Comparison of ENCODE assay signal across 17 cellular contexts in the genomic region with DNA sequence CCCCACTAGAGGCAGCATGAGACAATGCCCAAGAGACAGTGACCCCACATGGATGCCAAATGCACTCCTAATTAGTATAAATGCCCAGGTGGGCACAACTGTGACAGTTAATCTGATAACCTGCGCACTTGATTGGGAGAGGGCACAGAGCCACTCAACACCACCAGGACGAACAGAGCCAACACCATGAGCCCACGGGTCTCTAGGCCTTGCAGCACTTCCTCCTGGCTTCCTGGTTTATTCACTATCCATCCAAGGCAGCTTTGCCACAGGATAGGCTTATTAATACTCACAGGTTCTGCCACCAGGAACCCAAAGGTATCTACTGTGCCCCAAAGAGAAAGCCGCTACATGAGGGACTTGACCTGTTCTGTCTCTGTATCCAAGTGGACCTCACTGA. TPM values are rescaled to one million over a fixed set of nuclear protein-coding genes. Genes with fewer than 3 reads are reported as not detected.
A peak's percentile ranks its signal among the peaks of the same experiment; 100 is the strongest.
DNase-seq lines count a peak whose midpoint lies in the region; ATAC-seq and TF ChIP-seq lines count a peak whose summit lies in the region.
"Had no signal": no experiment of that assay in that cellular context is flagged by ENCODE, and none has a peak within 500 bp of the region (broad histone marks: within the 10 kb centered on the region; RNA-seq: fewer than 3 reads in every experiment).

No MANE protein-coding gene starts in this region.

- TF ChIP-seq CTCF in heart right ventricle (IDR thresholded peaks at IDR 0.05) (no peak), esophagus muscularis mucosa (IDR thresholded peaks at IDR 0.05) (no peak), neural crest cell (conservative IDR thresholded peaks at IDR 0.05) (no peak), natural killer cell (IDR thresholded peaks at IDR 0.05) (no peak)

- intact Hi-C loops in heart right ventricle (cut with DNase I), result loop anchor here in 1 of 10 donors (2.0 kb wide), 1 partner anchor 84 kb away; no protein-coding TSS in a partner anchor
- intact Hi-C loops in left ventricle myocardium superior (cut with micrococcal nuclease), result loop anchor here (5.0 kb wide), 1 partner anchor 84 kb away; no protein-coding TSS in a partner anchor
- intact Hi-C loops in esophagus muscularis mucosa (cut with DNase I), result no loop called here
- intact Hi-C loops in sciatic nerve (cut with DNase I), result no loop called here
- intact Hi-C loops in natural killer cell (cut with micrococcal nuclease), result no loop called here

- H3K4me3 ChIP-seq in heart right ventricle (no peak overlapping the region), esophagus muscularis mucosa (no peak overlapping the region)
- H3K4me3 ChIP-seq: K562, smooth muscle cell had no signal

- H3K27ac ChIP-seq in heart right ventricle (peak overlapping the region; percentile 29 to 87 (median 80)), esophagus muscularis mucosa (replicated peaks in 1 of 4) (peak overlapping the region; percentile 79 to 82 (median 80))

- H3K4me3 Mint-ChIP-seq in neural crest cell, result peak overlapping the region; percentile 80
- H3K4me3 Mint-ChIP-seq in natural killer cell, result no peak overlapping the region
- H3K4me3 Mint-ChIP-seq: activated T-cell treated with anti-CD3 and anti-CD28 coated beads, Interleukin-2, amount 50 U/mL, for 4 hours; dendritic cell treated with granulocyte-macrophage colony-stimulating factor and Interleukin-4, amounts not matched to agents 40 ng/mL and 50 ng/mL, for 4 days; HFFc6 had no signal

- H3K27ac Mint-ChIP-seq in neural crest cell (ENCODE audit: unreplicated experiment), result peak overlapping the region; percentile 92
- H3K27ac Mint-ChIP-seq in natural killer cell, result no peak overlapping the region
- H3K27ac Mint-ChIP-seq: dendritic cell treated with granulocyte-macrophage colony-stimulating factor and Interleukin-4, amounts not matched to agents 40 ng/mL and 50 ng/mL, for 4 days; HFFc6 had no signal

- H3K36me3 Mint-ChIP-seq in neural crest cell (ENCODE audit: low read depth) (peaks cover 38% of the 10 kb centered on the region), natural killer cell (no peaks in the 10 kb centered on the region)

- TF ChIP-seq EP300 in esophagus muscularis mucosa (IDR thresholded peaks at IDR 0.05), result no peak

- TF ChIP-seq POLR2A in esophagus muscularis mucosa (IDR thresholded peaks at IDR 0.05; ENCODE audit: low read depth), result no peak

- no peaks in the 10 kb centered on the region for H3K9me3 ChIP-seq in heart right ventricle
- H3K9me3 ChIP-seq in esophagus muscularis mucosa, result no peaks in the 10 kb centered on the region

- H3K36me3 ChIP-seq in heart right ventricle (peaks cover 0 to 21% (median 0%) of the 10 kb centered on the region in 9 donors), esophagus muscularis mucosa (peaks cover 8 to 37% (median 13%) of the 10 kb centered on the region in 4 donors)

- no peaks in the 10 kb centered on the region for H3K9me3 Mint-ChIP-seq in neural crest cell
- no peaks in the 10 kb centered on the region for H3K9me3 Mint-ChIP-seq in natural killer cell
- H3K9me3 Mint-ChIP-seq: activated T-cell treated with anti-CD3 and anti-CD28 coated beads, Interleukin-2, amount 50 U/mL, for 4 hours; dendritic cell treated with granulocyte-macrophage colony-stimulating factor and Interleukin-4, amounts not matched to agents 40 ng/mL and 50 ng/mL, for 4 days; HFFc6 had no signal

- 78 to 83% methylated on average over 4 of the region's 4 CpGs for WGBS in heart right ventricle, 2 donors
- 70% methylated on average over 2 of the region's 4 CpGs for WGBS in esophagus muscularis mucosa

- peak in 2 of 8 donors; percentile 2 for ATAC-seq in heart right ventricle
- ATAC-seq in left ventricle myocardium superior, result no peak
- no peak for ATAC-seq in sciatic nerve
- no peak for ATAC-seq in natural killer cell
- ATAC-seq in HG03442 (IDR thresholded peaks at IDR 0.05; ENCODE audit: unreplicated experiment), result no peak
- ATAC-seq: activated T-cell treated with anti-CD3 and anti-CD28 coated beads, Interleukin-2, amount 50 U/mL, for 4 hours; K562 had no signal

- DNase-seq in heart right ventricle, result no peak
- no peak for DNase-seq in left ventricle myocardium superior
- DNase-seq in esophagus muscularis mucosa (ENCODE audit: extremely low spot score), result no peak
- no peak for DNase-seq in neural crest cell (ENCODE audit: low read depth, low spot score)
- DNase-seq in sciatic nerve (ENCODE audit: low spot score), result no peak
- no peak for DNase-seq in effector CD8-positive, alpha-beta T cell (lab: John Stamatoyannopoulos, UW)
- DNase-seq in natural killer cell, result no peak
- DNase-seq: activated CD4-positive, alpha-beta T cell treated with anti-CD3 and anti-CD28 coated beads, Interleukin-2, amount 50 U/mL, for 1 hour; activated T-cell treated with anti-CD3 and anti-CD28 coated beads, Interleukin-2, amount 50 U/mL, for 4 hours; GDM1; HFFc6; NCI-H1417 treated with DMSO at 0.1 percent for 48 hours; SHP77 had no signal

- H3K27me3 Mint-ChIP-seq in neural crest cell (ENCODE audit: low read depth), result no peaks in the 10 kb centered on the region
- peaks cover 0 to 5% of the 10 kb centered on the region in 2 donors for H3K27me3 Mint-ChIP-seq in natural killer cell (ENCODE audit: low read depth in 2 of 2)

- H3K27me3 ChIP-seq in heart right ventricle (no peaks in the 10 kb centered on the region), esophagus muscularis mucosa (no peaks in the 10 kb centered on the region)

- H3K4me1 Mint-ChIP-seq in neural crest cell (peaks cover 84% of the 10 kb centered on the region), natural killer cell (no peaks in the 10 kb centered on the region)

- H3K4me1 ChIP-seq in heart right ventricle, result peaks cover 5 to 79% (median 55%) of the 10 kb centered on the region in 9 donors
- peaks cover 0 to 74% (median 35%) of the 10 kb centered on the region in 4 donors for H3K4me1 ChIP-seq in esophagus muscularis mucosa

RNA-seq across cellular contexts. Expression of gene AXIN2, which starts 14.9 kb away (rescaled TPM):
- total RNA-seq in heart right ventricle, result 10 to 100 TPM in 8 of 10 donors, 1 to 10 TPM in 2; 5.7 to 19.2 (median 13.7) TPM
- polyA plus RNA-seq in heart right ventricle, result 1 to 10 TPM; 7.4 to 9.4 TPM
- 17.2 TPM for total RNA-seq in left ventricle myocardium superior
- 10 to 100 TPM; 17.2 to 63.4 (median 49.3) TPM for total RNA-seq in esophagus muscularis mucosa
- total RNA-seq in neural crest cell, result 66.5 and 68.5 TPM in 2 replicates
- total RNA-seq in sciatic nerve, result 18.0 TPM
- 1 to 10 TPM; 1.3 to 4.1 (median 1.7) TPM for total RNA-seq in natural killer cell
